2 cellular contexts compared by ENCODE assay signal in the genomic region with DNA sequence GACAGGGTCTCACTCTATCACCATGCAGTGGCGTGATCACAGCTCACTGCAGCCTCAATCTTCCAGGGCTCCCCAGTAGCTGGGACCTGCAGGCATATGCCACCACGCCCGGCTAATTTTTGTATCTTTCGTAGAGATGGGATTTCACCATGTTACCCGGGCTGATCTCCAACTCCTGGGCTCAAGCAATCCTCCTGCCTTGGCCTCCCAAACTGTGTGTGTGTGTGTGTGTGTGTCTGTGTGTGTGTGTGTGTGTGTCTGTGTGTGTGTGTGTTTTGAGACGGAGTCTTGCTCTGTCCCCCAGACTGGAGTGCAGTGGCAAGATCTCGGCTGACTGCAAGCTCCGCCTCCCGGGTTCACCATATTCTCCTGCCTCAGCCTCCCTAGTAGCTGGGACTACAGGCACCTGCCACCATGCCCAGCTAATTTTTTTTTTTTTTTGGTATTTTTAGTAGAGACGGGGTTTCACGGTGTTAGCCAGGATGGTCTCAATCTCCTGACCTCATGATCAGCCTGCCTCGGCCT.
A peak's percentile ranks its signal among the peaks of the same experiment; 100 is the strongest.
TF ChIP-seq lines count a peak whose summit lies in the region.
"Not testable (repeated sequence)": the region's sequence is repeated elsewhere in the genome, so short reads cannot be mapped to it uniquely, and the experiment has no call there.

No MANE protein-coding gene starts in this region.

TF ChIP-seq in HEK293, 187 proteins besides CTCF, POLR2A, EP300 and RAD21:
- TF ChIP-seq, protein P1, sequence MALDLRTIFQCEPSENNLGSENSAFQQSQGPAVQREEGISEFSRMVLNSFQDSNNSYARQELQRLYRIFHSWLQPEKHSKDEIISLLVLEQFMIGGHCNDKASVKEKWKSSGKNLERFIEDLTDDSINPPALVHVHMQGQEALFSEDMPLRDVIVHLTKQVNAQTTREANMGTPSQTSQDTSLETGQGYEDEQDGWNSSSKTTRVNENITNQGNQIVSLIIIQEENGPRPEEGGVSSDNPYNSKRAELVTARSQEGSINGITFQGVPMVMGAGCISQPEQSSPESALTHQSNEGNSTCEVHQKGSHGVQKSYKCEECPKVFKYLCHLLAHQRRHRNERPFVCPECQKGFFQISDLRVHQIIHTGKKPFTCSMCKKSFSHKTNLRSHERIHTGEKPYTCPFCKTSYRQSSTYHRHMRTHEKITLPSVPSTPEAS (tag by site-specific recombination; IDR thresholded peaks at IDR 0.05) = 0 out of 2 replicates have a peak, but pooled peaks have one; percentile 24
TF ChIP-seq in HEK293: peak in this region for 1; not testable (repeated sequence) for 186.

TF ChIP-seq in K562, 482 proteins besides CTCF, POLR2A, EP300 and RAD21 (continued from another document):
- TF ChIP-seq, protein P2, sequence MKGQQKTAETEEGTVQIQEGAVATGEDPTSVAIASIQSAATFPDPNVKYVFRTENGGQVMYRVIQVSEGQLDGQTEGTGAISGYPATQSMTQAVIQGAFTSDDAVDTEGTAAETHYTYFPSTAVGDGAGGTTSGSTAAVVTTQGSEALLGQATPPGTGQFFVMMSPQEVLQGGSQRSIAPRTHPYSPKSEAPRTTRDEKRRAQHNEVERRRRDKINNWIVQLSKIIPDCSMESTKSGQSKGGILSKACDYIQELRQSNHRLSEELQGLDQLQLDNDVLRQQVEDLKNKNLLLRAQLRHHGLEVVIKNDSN (CRISPR knock-in tag; IDR thresholded peaks at IDR 0.05) = peak; percentile 30; the same call in 1 of the 2 replicates
- TF ChIP-seq, protein P3, sequence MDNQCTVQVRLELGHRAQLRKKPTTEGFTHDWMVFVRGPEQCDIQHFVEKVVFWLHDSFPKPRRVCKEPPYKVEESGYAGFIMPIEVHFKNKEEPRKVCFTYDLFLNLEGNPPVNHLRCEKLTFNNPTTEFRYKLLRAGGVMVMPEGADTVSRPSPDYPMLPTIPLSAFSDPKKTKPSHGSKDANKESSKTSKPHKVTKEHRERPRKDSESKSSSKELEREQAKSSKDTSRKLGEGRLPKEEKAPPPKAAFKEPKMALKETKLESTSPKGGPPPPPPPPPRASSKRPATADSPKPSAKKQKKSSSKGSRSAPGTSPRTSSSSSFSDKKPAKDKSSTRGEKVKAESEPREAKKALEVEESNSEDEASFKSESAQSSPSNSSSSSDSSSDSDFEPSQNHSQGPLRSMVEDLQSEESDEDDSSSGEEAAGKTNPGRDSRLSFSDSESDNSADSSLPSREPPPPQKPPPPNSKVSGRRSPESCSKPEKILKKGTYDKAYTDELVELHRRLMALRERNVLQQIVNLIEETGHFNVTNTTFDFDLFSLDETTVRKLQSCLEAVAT (IDR thresholded peaks at IDR 0.05) = 0 out of 4 replicates have a peak, but pooled peaks of 1 of the 2 experiments have one; percentile 15
- TF ChIP-seq, protein P4, sequence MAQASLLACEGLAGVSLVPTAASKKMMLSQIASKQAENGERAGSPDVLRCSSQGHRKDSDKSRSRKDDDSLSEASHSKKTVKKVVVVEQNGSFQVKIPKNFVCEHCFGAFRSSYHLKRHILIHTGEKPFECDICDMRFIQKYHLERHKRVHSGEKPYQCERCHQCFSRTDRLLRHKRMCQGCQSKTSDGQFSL (CRISPR knock-in tag; IDR thresholded peaks at IDR 0.05) = not testable (repeated sequence)
- TF ChIP-seq, protein P4 (tag; IDR thresholded peaks at IDR 0.05) = peak in 1 of 2 experiments; percentile 35; a peak in 1 of 4 replicates
- TF ChIP-seq ZNF668 (CRISPR knock-in tag; IDR thresholded peaks at IDR 0.05) (0 out of 2 replicates have a peak, but pooled peaks have one; percentile 20), OTX1 (CRISPR knock-in tag; IDR thresholded peaks at IDR 0.05) (peak; percentile 92; the same call in 1 of the 2 replicates), SMARCE1 (IDR thresholded peaks at IDR 0.05) (0 out of 2 replicates have a peak, but pooled peaks have one; percentile 19), ZNF830 (CRISPR knock-in tag; IDR thresholded peaks at IDR 0.05) (0 out of 2 replicates have a peak, but pooled peaks have one; percentile 58), GABPB2 (CRISPR knock-in tag; conservative IDR thresholded peaks at IDR 0.05) (peak; percentile 78), ETV5 (CRISPR knock-in tag; IDR thresholded peaks at IDR 0.05; ENCODE audit: low read depth) (0 out of 2 replicates have a peak, but pooled peaks have one; percentile 20), ELF4 (CRISPR knock-in tag; IDR thresholded peaks at IDR 0.05) (peak; percentile 92)
- TF ChIP-seq, protein P5, sequence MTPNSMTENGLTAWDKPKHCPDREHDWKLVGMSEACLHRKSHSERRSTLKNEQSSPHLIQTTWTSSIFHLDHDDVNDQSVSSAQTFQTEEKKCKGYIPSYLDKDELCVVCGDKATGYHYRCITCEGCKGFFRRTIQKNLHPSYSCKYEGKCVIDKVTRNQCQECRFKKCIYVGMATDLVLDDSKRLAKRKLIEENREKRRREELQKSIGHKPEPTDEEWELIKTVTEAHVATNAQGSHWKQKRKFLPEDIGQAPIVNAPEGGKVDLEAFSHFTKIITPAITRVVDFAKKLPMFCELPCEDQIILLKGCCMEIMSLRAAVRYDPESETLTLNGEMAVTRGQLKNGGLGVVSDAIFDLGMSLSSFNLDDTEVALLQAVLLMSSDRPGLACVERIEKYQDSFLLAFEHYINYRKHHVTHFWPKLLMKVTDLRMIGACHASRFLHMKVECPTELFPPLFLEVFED (CRISPR knock-in tag; conservative IDR thresholded peaks at IDR 0.05) = peak; percentile 93
- TF ChIP-seq, protein P6, sequence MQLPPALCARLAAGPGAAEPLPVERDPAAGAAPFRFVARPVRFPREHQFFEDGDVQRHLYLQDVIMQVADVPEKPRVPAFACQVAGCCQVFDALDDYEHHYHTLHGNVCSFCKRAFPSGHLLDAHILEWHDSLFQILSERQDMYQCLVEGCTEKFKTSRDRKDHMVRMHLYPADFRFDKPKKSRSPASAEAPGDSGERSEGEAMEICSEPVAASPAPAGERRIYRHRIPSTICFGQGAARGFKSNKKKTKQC (CRISPR knock-in tag; IDR thresholded peaks at IDR 0.05) = peak; percentile 52
- TF ChIP-seq, protein P7, sequence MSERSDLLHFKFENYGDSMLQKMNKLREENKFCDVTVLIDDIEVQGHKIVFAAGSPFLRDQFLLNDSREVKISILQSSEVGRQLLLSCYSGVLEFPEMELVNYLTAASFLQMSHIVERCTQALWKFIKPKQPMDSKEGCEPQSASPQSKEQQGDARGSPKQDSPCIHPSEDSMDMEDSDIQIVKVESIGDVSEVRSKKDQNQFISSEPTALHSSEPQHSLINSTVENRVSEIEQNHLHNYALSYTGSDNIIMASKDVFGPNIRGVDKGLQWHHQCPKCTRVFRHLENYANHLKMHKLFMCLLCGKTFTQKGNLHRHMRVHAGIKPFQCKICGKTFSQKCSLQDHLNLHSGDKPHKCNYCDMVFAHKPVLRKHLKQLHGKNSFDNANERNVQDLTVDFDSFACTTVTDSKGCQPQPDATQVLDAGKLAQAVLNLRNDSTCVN (CRISPR knock-in tag; IDR thresholded peaks at IDR 0.05) = peak; percentile 94
- TF ChIP-seq, protein P8, sequence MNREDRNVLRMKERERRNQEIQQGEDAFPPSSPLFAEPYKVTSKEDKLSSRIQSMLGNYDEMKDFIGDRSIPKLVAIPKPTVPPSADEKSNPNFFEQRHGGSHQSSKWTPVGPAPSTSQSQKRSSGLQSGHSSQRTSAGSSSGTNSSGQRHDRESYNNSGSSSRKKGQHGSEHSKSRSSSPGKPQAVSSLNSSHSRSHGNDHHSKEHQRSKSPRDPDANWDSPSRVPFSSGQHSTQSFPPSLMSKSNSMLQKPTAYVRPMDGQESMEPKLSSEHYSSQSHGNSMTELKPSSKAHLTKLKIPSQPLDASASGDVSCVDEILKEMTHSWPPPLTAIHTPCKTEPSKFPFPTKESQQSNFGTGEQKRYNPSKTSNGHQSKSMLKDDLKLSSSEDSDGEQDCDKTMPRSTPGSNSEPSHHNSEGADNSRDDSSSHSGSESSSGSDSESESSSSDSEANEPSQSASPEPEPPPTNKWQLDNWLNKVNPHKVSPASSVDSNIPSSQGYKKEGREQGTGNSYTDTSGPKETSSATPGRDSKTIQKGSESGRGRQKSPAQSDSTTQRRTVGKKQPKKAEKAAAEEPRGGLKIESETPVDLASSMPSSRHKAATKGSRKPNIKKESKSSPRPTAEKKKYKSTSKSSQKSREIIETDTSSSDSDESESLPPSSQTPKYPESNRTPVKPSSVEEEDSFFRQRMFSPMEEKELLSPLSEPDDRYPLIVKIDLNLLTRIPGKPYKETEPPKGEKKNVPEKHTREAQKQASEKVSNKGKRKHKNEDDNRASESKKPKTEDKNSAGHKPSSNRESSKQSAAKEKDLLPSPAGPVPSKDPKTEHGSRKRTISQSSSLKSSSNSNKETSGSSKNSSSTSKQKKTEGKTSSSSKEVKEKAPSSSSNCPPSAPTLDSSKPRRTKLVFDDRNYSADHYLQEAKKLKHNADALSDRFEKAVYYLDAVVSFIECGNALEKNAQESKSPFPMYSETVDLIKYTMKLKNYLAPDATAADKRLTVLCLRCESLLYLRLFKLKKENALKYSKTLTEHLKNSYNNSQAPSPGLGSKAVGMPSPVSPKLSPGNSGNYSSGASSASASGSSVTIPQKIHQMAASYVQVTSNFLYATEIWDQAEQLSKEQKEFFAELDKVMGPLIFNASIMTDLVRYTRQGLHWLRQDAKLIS (CRISPR knock-in tag; IDR thresholded peaks at IDR 0.05) = 0 out of 2 replicates have a peak, but pooled peaks have one; percentile 39
- TF ChIP-seq, protein P9, sequence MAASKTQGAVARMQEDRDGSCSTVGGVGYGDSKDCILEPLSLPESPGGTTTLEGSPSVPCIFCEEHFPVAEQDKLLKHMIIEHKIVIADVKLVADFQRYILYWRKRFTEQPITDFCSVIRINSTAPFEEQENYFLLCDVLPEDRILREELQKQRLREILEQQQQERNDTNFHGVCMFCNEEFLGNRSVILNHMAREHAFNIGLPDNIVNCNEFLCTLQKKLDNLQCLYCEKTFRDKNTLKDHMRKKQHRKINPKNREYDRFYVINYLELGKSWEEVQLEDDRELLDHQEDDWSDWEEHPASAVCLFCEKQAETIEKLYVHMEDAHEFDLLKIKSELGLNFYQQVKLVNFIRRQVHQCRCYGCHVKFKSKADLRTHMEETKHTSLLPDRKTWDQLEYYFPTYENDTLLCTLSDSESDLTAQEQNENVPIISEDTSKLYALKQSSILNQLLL (CRISPR knock-in tag; IDR thresholded peaks at IDR 0.05; ENCODE audit: borderline replicate concordance) = 0 out of 2 replicates have a peak, but pooled peaks have one; percentile 39
- TF ChIP-seq, protein P10, sequence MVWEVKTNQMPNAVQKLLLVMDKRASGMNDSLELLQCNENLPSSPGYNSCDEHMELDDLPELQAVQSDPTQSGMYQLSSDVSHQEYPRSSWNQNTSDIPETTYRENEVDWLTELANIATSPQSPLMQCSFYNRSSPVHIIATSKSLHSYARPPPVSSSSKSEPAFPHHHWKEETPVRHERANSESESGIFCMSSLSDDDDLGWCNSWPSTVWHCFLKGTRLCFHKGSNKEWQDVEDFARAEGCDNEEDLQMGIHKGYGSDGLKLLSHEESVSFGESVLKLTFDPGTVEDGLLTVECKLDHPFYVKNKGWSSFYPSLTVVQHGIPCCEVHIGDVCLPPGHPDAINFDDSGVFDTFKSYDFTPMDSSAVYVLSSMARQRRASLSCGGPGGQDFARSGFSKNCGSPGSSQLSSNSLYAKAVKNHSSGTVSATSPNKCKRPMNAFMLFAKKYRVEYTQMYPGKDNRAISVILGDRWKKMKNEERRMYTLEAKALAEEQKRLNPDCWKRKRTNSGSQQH (CRISPR knock-in tag; IDR thresholded peaks at IDR 0.05) = peak; percentile 89
- TF ChIP-seq, protein P11, sequence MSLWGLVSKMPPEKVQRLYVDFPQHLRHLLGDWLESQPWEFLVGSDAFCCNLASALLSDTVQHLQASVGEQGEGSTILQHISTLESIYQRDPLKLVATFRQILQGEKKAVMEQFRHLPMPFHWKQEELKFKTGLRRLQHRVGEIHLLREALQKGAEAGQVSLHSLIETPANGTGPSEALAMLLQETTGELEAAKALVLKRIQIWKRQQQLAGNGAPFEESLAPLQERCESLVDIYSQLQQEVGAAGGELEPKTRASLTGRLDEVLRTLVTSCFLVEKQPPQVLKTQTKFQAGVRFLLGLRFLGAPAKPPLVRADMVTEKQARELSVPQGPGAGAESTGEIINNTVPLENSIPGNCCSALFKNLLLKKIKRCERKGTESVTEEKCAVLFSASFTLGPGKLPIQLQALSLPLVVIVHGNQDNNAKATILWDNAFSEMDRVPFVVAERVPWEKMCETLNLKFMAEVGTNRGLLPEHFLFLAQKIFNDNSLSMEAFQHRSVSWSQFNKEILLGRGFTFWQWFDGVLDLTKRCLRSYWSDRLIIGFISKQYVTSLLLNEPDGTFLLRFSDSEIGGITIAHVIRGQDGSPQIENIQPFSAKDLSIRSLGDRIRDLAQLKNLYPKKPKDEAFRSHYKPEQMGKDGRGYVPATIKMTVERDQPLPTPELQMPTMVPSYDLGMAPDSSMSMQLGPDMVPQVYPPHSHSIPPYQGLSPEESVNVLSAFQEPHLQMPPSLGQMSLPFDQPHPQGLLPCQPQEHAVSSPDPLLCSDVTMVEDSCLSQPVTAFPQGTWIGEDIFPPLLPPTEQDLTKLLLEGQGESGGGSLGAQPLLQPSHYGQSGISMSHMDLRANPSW (CRISPR knock-in tag; IDR thresholded peaks at IDR 0.05) = 0 out of 2 replicates have a peak, but pooled peaks have one; percentile 54
